ENCODE assay signal across 39 cellular contexts in genomic region chr22:24791362-24791761, GRCh38. TPM values are rescaled to one million over a fixed set of nuclear protein-coding genes. Genes with fewer than 3 reads are reported as not detected.
"Had no signal": no experiment of that assay in that cellular context is flagged by ENCODE, and none has a peak within 500 bp of the region (broad histone marks: within the 10 kb centered on the region; RNA-seq: fewer than 3 reads in every experiment).

No MANE protein-coding gene starts in this region.

- H3K27ac Mint-ChIP-seq: activated B cell treated with CpG ODN at 0.5 μM for 24 hours; activated CD4-positive, alpha-beta memory T cell treated with anti-CD3 and anti-CD28 coated beads for 36 hours; activated CD4-positive, alpha-beta T cell treated with anti-CD3 and anti-CD28 coated beads, Interleukin-2, amount 10 ng/mL, durations not matched to agents 24 days and 14 days; activated CD8-positive, alpha-beta T cell treated with anti-CD3 and anti-CD28 coated beads for 36 hours; activated naive CD4-positive, alpha-beta T cell treated with anti-CD3 and anti-CD28 coated beads for 36 hours; activated naive CD4-positive, alpha-beta T cell treated with anti-CD3 and anti-CD28 coated beads, Interleukin-2, amount 50 U/mL, for 72 hours; activated naive CD8-positive, alpha-beta T cell treated with anti-CD3 and anti-CD28 coated beads for 36 hours; activated T-cell treated with anti-CD3 and anti-CD28 coated beads, Interleukin-2, amount 50 U/mL, for 72 hours; activated T-helper 1 cell treated with anti-CD3 and anti-CD28 coated beads, Interleukin-12 subunit alpha, Interleukin-12 subunit beta, Interleukin-2, Interleukin-4 antibody, amounts not matched to agents 30 ng/mL and 10 ng/mL and 1 ng/mL, durations not matched to agents 14 hours and 24 hours and 36 hours; activated T-helper 17 cell treated with anti-CD3 and anti-CD28 coated beads, Interleukin-2, amount 50 U/mL, for 72 hours; T-helper 1 cell treated with Interleukin-12 subunit alpha and Interleukin-12 subunit beta and Interleukin-4 antibody, amounts not matched to agents 30 μg/mL and 1 μg/mL, for 36 hours; T-helper 2 cell treated with Interferon-gamma antibody and Interleukin-4, amounts not matched to agents 5 μg/mL and 100 μg/mL, for 36 hours had no signal

- H3K27ac ChIP-seq: adrenal gland, body of pancreas, brain microvascular endothelial cell, breast epithelium, VCaP had no signal

- FAIRE-seq: astrocyte had no signal

- DNase-seq: activated B cell treated with CpG ODN at 0.5 μM for 24 hours; activated CD4-positive, alpha-beta memory T cell treated with anti-CD3 and anti-CD28 coated beads for 36 hours; activated CD4-positive, alpha-beta T cell treated with anti-CD3 and anti-CD28 coated beads for 4 hours; activated CD4-positive, alpha-beta T cell treated with anti-CD3 and anti-CD28 coated beads, Interleukin-2, amount 10 ng/mL, durations not matched to agents 24 days and 14 days; activated CD4-positive, alpha-beta T cell treated with anti-CD3 and anti-CD28 coated beads, Interleukin-2, amount 50 U/mL, for 1 hour; activated CD4-positive, alpha-beta T cell treated with anti-CD3 and anti-CD28 coated beads, Interleukin-2, amount 50 U/mL, for 4 hours; activated CD4-positive, CD25-positive, alpha-beta regulatory T cell treated with anti-CD3 and anti-CD28 coated beads, Interleukin-2, amount 50 U/mL, for 72 hours; activated CD8-positive, alpha-beta memory T cell treated with anti-CD3 and anti-CD28 coated beads, Interleukin-2, amount 50 U/mL, for 4 hours; activated CD8-positive, alpha-beta T cell treated with anti-CD3 and anti-CD28 coated beads for 36 hours; activated effector memory CD4-positive, alpha-beta T cell treated with anti-CD3 and anti-CD28 coated beads, Interleukin-2, amount 50 U/mL, for 16 hours; activated gamma-delta T cell treated with Interleukin-2 at 50 U/mL for 16 hours; activated naive CD4-positive, alpha-beta T cell; activated naive CD4-positive, alpha-beta T cell treated with anti-CD3 and anti-CD28 coated beads for 36 hours; activated naive CD4-positive, alpha-beta T cell treated with anti-CD3 and anti-CD28 coated beads, Interleukin-2, amount 50 U/mL, for 16 hours; activated naive CD8-positive, alpha-beta T cell treated with anti-CD3 and anti-CD28 coated beads for 36 hours; activated T-cell treated with anti-CD3 and anti-CD28 coated beads for 4 hours; activated T-cell treated with anti-CD3 and anti-CD28 coated beads, Interleukin-2, amount 50 U/mL, for 1 hour; activated T-cell treated with anti-CD3 and anti-CD28 coated beads, Interleukin-2, amount 50 U/mL, for 4 hours; activated T-cell treated with anti-CD3 and anti-CD28 coated beads, Interleukin-2, amount 50 U/mL, for 72 hours; adrenal gland; amniotic stem cell; aorta; body of pancreas; brain microvascular endothelial cell; central memory CD4-positive, alpha-beta T cell; T-helper 1 cell; T-helper 2 cell; T-helper 9 cell had no signal

- H3K4me1 Mint-ChIP-seq: activated B cell treated with CpG ODN at 0.5 μM for 24 hours; activated CD4-positive, alpha-beta T cell treated with anti-CD3 and anti-CD28 coated beads, Interleukin-2, amount 10 ng/mL, durations not matched to agents 24 days and 14 days; activated naive CD8-positive, alpha-beta T cell treated with anti-CD3 and anti-CD28 coated beads for 36 hours; activated T-helper 17 cell treated with anti-CD3 and anti-CD28 coated beads, Interleukin-2, amount 50 U/mL, for 72 hours had no signal

- H3K27me3 ChIP-seq: adrenal gland, body of pancreas, brain microvascular endothelial cell, breast epithelium had no signal

- H3K27me3 Mint-ChIP-seq: activated CD4-positive, alpha-beta memory T cell treated with anti-CD3 and anti-CD28 coated beads for 36 hours; activated CD4-positive, alpha-beta T cell treated with anti-CD3 and anti-CD28 coated beads, Interleukin-2, amount 10 ng/mL, durations not matched to agents 24 days and 14 days; activated T-helper 17 cell treated with anti-CD3 and anti-CD28 coated beads, Interleukin-2, amount 50 U/mL, for 72 hours had no signal

- H3K9me3 ChIP-seq: adrenal gland, body of pancreas, breast epithelium had no signal

- H3K4me3 Mint-ChIP-seq: activated B cell treated with CpG ODN at 0.5 μM for 24 hours; activated CD4-positive, alpha-beta memory T cell treated with anti-CD3 and anti-CD28 coated beads for 36 hours; activated CD4-positive, alpha-beta T cell treated with anti-CD3 and anti-CD28 coated beads, Interleukin-2, amount 10 ng/mL, durations not matched to agents 24 days and 14 days; activated CD8-positive, alpha-beta T cell treated with anti-CD3 and anti-CD28 coated beads for 36 hours; activated naive CD4-positive, alpha-beta T cell treated with anti-CD3 and anti-CD28 coated beads for 36 hours; activated naive CD8-positive, alpha-beta T cell treated with anti-CD3 and anti-CD28 coated beads for 36 hours; activated T-cell treated with anti-CD3 and anti-CD28 coated beads, Interleukin-2, amount 50 U/mL, for 4 hours; activated T-cell treated with anti-CD3 and anti-CD28 coated beads, Interleukin-2, amount 50 U/mL, for 72 hours; activated T-helper 1 cell treated with anti-CD3 and anti-CD28 coated beads, Interleukin-12 subunit alpha, Interleukin-12 subunit beta, Interleukin-2, Interleukin-4 antibody, amounts not matched to agents 30 ng/mL and 10 ng/mL and 1 ng/mL, durations not matched to agents 14 hours and 24 hours and 36 hours; activated T-helper 17 cell treated with anti-CD3 and anti-CD28 coated beads, Interleukin-2, amount 50 U/mL, for 72 hours; T-helper 1 cell treated with Interleukin-12 subunit alpha and Interleukin-12 subunit beta and Interleukin-4 antibody, amounts not matched to agents 30 μg/mL and 1 μg/mL, for 36 hours; T-helper 2 cell treated with Interferon-gamma antibody and Interleukin-4, amounts not matched to agents 5 μg/mL and 100 μg/mL, for 36 hours had no signal

- H3K36me3 ChIP-seq: adrenal gland, brain microvascular endothelial cell, breast epithelium had no signal

- H3K36me3 Mint-ChIP-seq: activated CD4-positive, alpha-beta memory T cell treated with anti-CD3 and anti-CD28 coated beads for 36 hours; activated naive CD4-positive, alpha-beta T cell treated with anti-CD3 and anti-CD28 coated beads, Interleukin-2, amount 50 U/mL, for 72 hours; activated naive CD8-positive, alpha-beta T cell treated with anti-CD3 and anti-CD28 coated beads for 36 hours had no signal

- ATAC-seq: activated CD8-positive, alpha-beta T cell treated with anti-CD3 and anti-CD28 coated beads for 36 hours; activated naive CD4-positive, alpha-beta T cell treated with anti-CD3 and anti-CD28 coated beads, Interleukin-2, amount 50 U/mL, for 72 hours; activated T-cell treated with anti-CD3 and anti-CD28 coated beads, Interleukin-2, amount 50 U/mL, for 4 hours; activated T-cell treated with anti-CD3 and anti-CD28 coated beads, Interleukin-2, amount 50 U/mL, for 72 hours; activated T-helper 17 cell treated with anti-CD3 and anti-CD28 coated beads, Interleukin-2, amount 50 U/mL, for 72 hours; body of pancreas had no signal

- H3K4me1 ChIP-seq: body of pancreas, breast epithelium had no signal

- H3K9me3 Mint-ChIP-seq: activated B cell treated with CpG ODN at 0.5 μM for 24 hours; activated CD4-positive, alpha-beta memory T cell treated with anti-CD3 and anti-CD28 coated beads for 36 hours; activated CD4-positive, alpha-beta T cell treated with anti-CD3 and anti-CD28 coated beads, Interleukin-2, amount 10 ng/mL, durations not matched to agents 24 days and 14 days; activated CD8-positive, alpha-beta T cell treated with anti-CD3 and anti-CD28 coated beads for 36 hours; activated naive CD4-positive, alpha-beta T cell treated with anti-CD3 and anti-CD28 coated beads for 36 hours; activated naive CD4-positive, alpha-beta T cell treated with anti-CD3 and anti-CD28 coated beads, Interleukin-2, amount 50 U/mL, for 72 hours; activated naive CD8-positive, alpha-beta T cell treated with anti-CD3 and anti-CD28 coated beads for 36 hours; activated T-cell treated with anti-CD3 and anti-CD28 coated beads, Interleukin-2, amount 50 U/mL, for 4 hours; activated T-cell treated with anti-CD3 and anti-CD28 coated beads, Interleukin-2, amount 50 U/mL, for 72 hours; activated T-helper 1 cell treated with anti-CD3 and anti-CD28 coated beads, Interleukin-12 subunit alpha, Interleukin-12 subunit beta, Interleukin-2, Interleukin-4 antibody, amounts not matched to agents 30 ng/mL and 10 ng/mL and 1 ng/mL, durations not matched to agents 14 hours and 24 hours and 36 hours; activated T-helper 17 cell treated with anti-CD3 and anti-CD28 coated beads, Interleukin-2, amount 50 U/mL, for 72 hours; T-helper 1 cell treated with Interleukin-12 subunit alpha and Interleukin-12 subunit beta and Interleukin-4 antibody, amounts not matched to agents 30 μg/mL and 1 μg/mL, for 36 hours; T-helper 2 cell treated with Interferon-gamma antibody and Interleukin-4, amounts not matched to agents 5 μg/mL and 100 μg/mL, for 36 hours had no signal

- H3K4me3 ChIP-seq: adrenal gland, body of pancreas, breast epithelium had no signal

RNA-seq across cellular contexts. Expression of gene PIWIL3, which starts 16.8 kb away (rescaled TPM):
- total RNA-seq: activated B cell treated with CpG ODN at 0.5 μM for 24 hours; activated CD4-positive, alpha-beta memory T cell treated with anti-CD3 and anti-CD28 coated beads for 36 hours; activated CD4-positive, alpha-beta T cell treated with anti-CD3 and anti-CD28 coated beads, Interleukin-2, amount 10 ng/mL, durations not matched to agents 24 days and 14 days; activated CD8-positive, alpha-beta memory T cell treated with anti-CD3 and anti-CD28 coated beads for 36 hours; activated CD8-positive, alpha-beta T cell treated with anti-CD3 and anti-CD28 coated beads for 36 hours; activated naive CD4-positive, alpha-beta T cell treated with anti-CD3 and anti-CD28 coated beads for 36 hours; activated naive CD4-positive, alpha-beta T cell treated with anti-CD3 and anti-CD28 coated beads, Interleukin-2, amount 50 U/mL, for 72 hours; activated naive CD8-positive, alpha-beta T cell treated with anti-CD3 and anti-CD28 coated beads for 36 hours; activated T-cell treated with anti-CD3 and anti-CD28 coated beads, Interleukin-2, amount 50 U/mL, for 4 hours; activated T-cell treated with anti-CD3 and anti-CD28 coated beads, Interleukin-2, amount 50 U/mL, for 72 hours; activated T-helper 1 cell treated with anti-CD3 and anti-CD28 coated beads, Interleukin-12 subunit alpha, Interleukin-12 subunit beta, Interleukin-2, Interleukin-4 antibody, amounts not matched to agents 30 ng/mL and 10 ng/mL and 1 ng/mL, durations not matched to agents 14 hours and 24 hours and 36 hours; activated T-helper 17 cell treated with anti-CD3 and anti-CD28 coated beads, Interleukin-2, amount 50 U/mL, for 72 hours; adrenal gland; aorta; astrocyte; body of pancreas; breast epithelium; cardiac septum; cerebellum had no signal
- polyA plus RNA-seq: adrenal gland, aorta had no signal
